ENCODE assay signal across 15 cellular contexts in genomic region chr20:57475388-57476072, GRCh38. TPM values are rescaled to one million over a fixed set of nuclear protein-coding genes. Genes with fewer than 3 reads are reported as not detected.
DNase-seq lines count a peak whose midpoint lies in the region; ATAC-seq and TF ChIP-seq lines count a peak whose summit lies in the region.
"Had no signal": no experiment of that assay in that cellular context is flagged by ENCODE, and none has a peak within 500 bp of the region (broad histone marks: within the 10 kb centered on the region; RNA-seq: fewer than 3 reads in every experiment).

No MANE protein-coding gene starts in this region.

- peak; percentile 8 for ATAC-seq in HG03378 (IDR thresholded peaks at IDR 0.05; ENCODE audit: unreplicated experiment)
- ATAC-seq in activated naive CD8-positive, alpha-beta T cell treated with anti-CD3 and anti-CD28 coated beads, Interleukin-2, amount 10 ng/mL, durations not matched to agents 7 days and 5 days (ENCODE audit: low read depth) = no peak
- no peak for ATAC-seq in omental fat pad (ENCODE audit: low FRiP score)
- ATAC-seq: activated CD8-positive, alpha-beta memory T cell treated with anti-CD3 and anti-CD28 coated beads, Interleukin-2, amount 10 ng/mL, durations not matched to agents 7 days and 5 days; lower lobe of right lung had no signal

- no peak for TF ChIP-seq CTCF in sigmoid colon (IDR thresholded peaks at IDR 0.05)
- no peak for TF ChIP-seq CTCF in omental fat pad (IDR thresholded peaks at IDR 0.05)

- H3K4me1 ChIP-seq in sigmoid colon = peaks cover 0 to 51% (median 26%) of the 10 kb centered on the region in 4 donors

- no peak overlapping the region for H3K4me3 ChIP-seq in sigmoid colon
- H3K4me3 ChIP-seq: esophagus squamous epithelium, lower lobe of right lung, thoracic aorta had no signal

- no peaks in the 10 kb centered on the region for H3K27me3 ChIP-seq in sigmoid colon

- intact Hi-C loops in sigmoid colon (cut with DNase I) = no loop called here
- intact Hi-C loops in activated CD4-positive, alpha-beta T cell treated with anti-CD3 and anti-CD28 coated beads, Interleukin-2, amount 10 ng/mL, durations not matched to agents 24 days and 14 days (cut with micrococcal nuclease) = no loop called here

- peak; percentile 40 for DNase-seq in NK-92 treated with Interleukin-12 subunit alpha and Interleukin-12 subunit beta, amount 100 ng/mL, for 24 hours (lab: John Stamatoyannopoulos, UW)
- no peak for DNase-seq in NK-92 (lab: John Stamatoyannopoulos, UW; ENCODE audit: unreplicated experiment)
- DNase-seq in activated naive CD8-positive, alpha-beta T cell treated with anti-CD3 and anti-CD28 coated beads, Interleukin-2, amount 10 ng/mL, durations not matched to agents 7 days and 5 days = no peak
- DNase-seq in sigmoid colon = peak; percentile 37
- DNase-seq in omental fat pad (ENCODE audit: low spot score) = no peak
- DNase-seq in ureter (ENCODE audit: low spot score) = no peak
- no peak for DNase-seq in activated CD4-positive, alpha-beta T cell treated with anti-CD3 and anti-CD28 coated beads, Interleukin-2, amount 10 ng/mL, durations not matched to agents 24 days and 14 days
- DNase-seq: activated CD8-positive, alpha-beta memory T cell treated with anti-CD3 and anti-CD28 coated beads, Interleukin-2, amount 10 ng/mL, durations not matched to agents 7 days and 5 days; esophagus squamous epithelium; NCI-H2081 treated with DMSO at 0.1 percent for 48 hours; SK-N-SH had no signal

- TF ChIP-seq EP300 in sigmoid colon (IDR thresholded peaks at IDR 0.05) = no peak

- no peaks in the 10 kb centered on the region for H3K9me3 Mint-ChIP-seq in activated naive CD8-positive, alpha-beta T cell treated with anti-CD3 and anti-CD28 coated beads, Interleukin-2, amount 10 ng/mL, durations not matched to agents 7 days and 5 days
- H3K9me3 Mint-ChIP-seq in activated CD4-positive, alpha-beta T cell treated with anti-CD3 and anti-CD28 coated beads, Interleukin-2, amount 10 ng/mL, durations not matched to agents 24 days and 14 days = no peaks in the 10 kb centered on the region

- H3K4me1 Mint-ChIP-seq in activated naive CD8-positive, alpha-beta T cell treated with anti-CD3 and anti-CD28 coated beads, Interleukin-2, amount 10 ng/mL, durations not matched to agents 7 days and 5 days = peaks cover 27% of the 10 kb centered on the region
- H3K4me1 Mint-ChIP-seq in activated CD4-positive, alpha-beta T cell treated with anti-CD3 and anti-CD28 coated beads, Interleukin-2, amount 10 ng/mL, durations not matched to agents 24 days and 14 days = peaks cover 5% of the 10 kb centered on the region

- H3K9me3 ChIP-seq in sigmoid colon = no peaks in the 10 kb centered on the region
- H3K9me3 ChIP-seq: esophagus squamous epithelium, lower lobe of right lung, SK-N-SH, thoracic aorta had no signal

- WGBS in sigmoid colon, 2 donors = 79 to 90% methylated on average over 8 of the region's 8 CpGs

- H3K4me3 Mint-ChIP-seq in activated naive CD8-positive, alpha-beta T cell treated with anti-CD3 and anti-CD28 coated beads, Interleukin-2, amount 10 ng/mL, durations not matched to agents 7 days and 5 days = peak overlapping the region; percentile 32
- no peak overlapping the region for H3K4me3 Mint-ChIP-seq in activated CD4-positive, alpha-beta T cell treated with anti-CD3 and anti-CD28 coated beads, Interleukin-2, amount 10 ng/mL, durations not matched to agents 24 days and 14 days
- H3K4me3 Mint-ChIP-seq: activated CD8-positive, alpha-beta memory T cell treated with anti-CD3 and anti-CD28 coated beads, Interleukin-2, amount 10 ng/mL, durations not matched to agents 7 days and 5 days had no signal

- TF ChIP-seq POLR2A in sigmoid colon (IDR thresholded peaks at IDR 0.05) = no peak

- H3K36me3 ChIP-seq in sigmoid colon = no peaks in the 10 kb centered on the region
- H3K36me3 ChIP-seq: esophagus squamous epithelium, lower lobe of right lung, thoracic aorta had no signal

- H3K27ac Mint-ChIP-seq in activated naive CD8-positive, alpha-beta T cell treated with anti-CD3 and anti-CD28 coated beads, Interleukin-2, amount 10 ng/mL, durations not matched to agents 7 days and 5 days = no peak overlapping the region
- H3K27ac Mint-ChIP-seq in activated CD4-positive, alpha-beta T cell treated with anti-CD3 and anti-CD28 coated beads, Interleukin-2, amount 10 ng/mL, durations not matched to agents 24 days and 14 days = no peak overlapping the region
- H3K27ac Mint-ChIP-seq: activated CD8-positive, alpha-beta memory T cell treated with anti-CD3 and anti-CD28 coated beads, Interleukin-2, amount 10 ng/mL, durations not matched to agents 7 days and 5 days had no signal

- POLR2A ChIA-PET in activated naive CD8-positive, alpha-beta T cell treated with anti-CD3 and anti-CD28 coated beads, Interleukin-2, amount 10 ng/mL, durations not matched to agents 7 days and 5 days (lab: Charles Lee) = no interaction called here

- peak overlapping the region; percentile 4 to 33 (median 10) for H3K27ac ChIP-seq in sigmoid colon
- H3K27ac ChIP-seq: 22Rv1, lower lobe of right lung, thoracic aorta had no signal

- H3K27me3 Mint-ChIP-seq in activated naive CD8-positive, alpha-beta T cell treated with anti-CD3 and anti-CD28 coated beads, Interleukin-2, amount 10 ng/mL, durations not matched to agents 7 days and 5 days = peaks cover 10% of the 10 kb centered on the region
- H3K27me3 Mint-ChIP-seq in activated CD4-positive, alpha-beta T cell treated with anti-CD3 and anti-CD28 coated beads, Interleukin-2, amount 10 ng/mL, durations not matched to agents 24 days and 14 days = peaks cover 11% of the 10 kb centered on the region

- H3K36me3 Mint-ChIP-seq in activated naive CD8-positive, alpha-beta T cell treated with anti-CD3 and anti-CD28 coated beads, Interleukin-2, amount 10 ng/mL, durations not matched to agents 7 days and 5 days = no peaks in the 10 kb centered on the region
- no peaks in the 10 kb centered on the region for H3K36me3 Mint-ChIP-seq in activated CD4-positive, alpha-beta T cell treated with anti-CD3 and anti-CD28 coated beads, Interleukin-2, amount 10 ng/mL, durations not matched to agents 24 days and 14 days (ENCODE audit: low read depth)
- H3K36me3 Mint-ChIP-seq: activated CD8-positive, alpha-beta memory T cell treated with anti-CD3 and anti-CD28 coated beads, Interleukin-2, amount 10 ng/mL, durations not matched to agents 7 days and 5 days had no signal

RNA-seq across cellular contexts. Expression of gene CTCFL, which starts 49.4 kb away (rescaled TPM):
- not detected for total RNA-seq in activated naive CD8-positive, alpha-beta T cell treated with anti-CD3 and anti-CD28 coated beads, Interleukin-2, amount 10 ng/mL, durations not matched to agents 7 days and 5 days
- total RNA-seq in sigmoid colon (under 1 TPM in 1 of 4 donors, not detected in 3; 0.36 TPM), omental fat pad (not detected), ureter (not detected)
- not detected for polyA plus RNA-seq in sigmoid colon
- total RNA-seq in activated CD4-positive, alpha-beta T cell treated with anti-CD3 and anti-CD28 coated beads, Interleukin-2, amount 10 ng/mL, durations not matched to agents 24 days and 14 days = not detected in 2 replicates
- total RNA-seq: activated CD8-positive, alpha-beta memory T cell treated with anti-CD3 and anti-CD28 coated beads, Interleukin-2, amount 10 ng/mL, durations not matched to agents 7 days and 5 days; lower lobe of right lung; thoracic aorta had no signal
- polyA plus RNA-seq: SK-N-SH had no signal

Comparison
In these comparisons a context has a peak if more than half of its experiments do, and no peak if none do; other contexts are left out.
1. DNase-seq: peak in NK-92 treated with Interleukin-12 subunit alpha and Interleukin-12 subunit beta, amount 100 ng/mL, for 24 hours (single experiment) and sigmoid colon (single experiment); none in NK-92 (single experiment), activated naive CD8-positive, alpha-beta T cell treated with anti-CD3 and anti-CD28 coated beads, Interleukin-2, amount 10 ng/mL, durations not matched to agents 7 days and 5 days (single experiment), omental fat pad (single experiment), ureter (single experiment) and activated CD4-positive, alpha-beta T cell treated with anti-CD3 and anti-CD28 coated beads, Interleukin-2, amount 10 ng/mL, durations not matched to agents 24 days and 14 days (single experiment).